ENCODE assay signal across 1 cellular context in the genomic region with DNA sequence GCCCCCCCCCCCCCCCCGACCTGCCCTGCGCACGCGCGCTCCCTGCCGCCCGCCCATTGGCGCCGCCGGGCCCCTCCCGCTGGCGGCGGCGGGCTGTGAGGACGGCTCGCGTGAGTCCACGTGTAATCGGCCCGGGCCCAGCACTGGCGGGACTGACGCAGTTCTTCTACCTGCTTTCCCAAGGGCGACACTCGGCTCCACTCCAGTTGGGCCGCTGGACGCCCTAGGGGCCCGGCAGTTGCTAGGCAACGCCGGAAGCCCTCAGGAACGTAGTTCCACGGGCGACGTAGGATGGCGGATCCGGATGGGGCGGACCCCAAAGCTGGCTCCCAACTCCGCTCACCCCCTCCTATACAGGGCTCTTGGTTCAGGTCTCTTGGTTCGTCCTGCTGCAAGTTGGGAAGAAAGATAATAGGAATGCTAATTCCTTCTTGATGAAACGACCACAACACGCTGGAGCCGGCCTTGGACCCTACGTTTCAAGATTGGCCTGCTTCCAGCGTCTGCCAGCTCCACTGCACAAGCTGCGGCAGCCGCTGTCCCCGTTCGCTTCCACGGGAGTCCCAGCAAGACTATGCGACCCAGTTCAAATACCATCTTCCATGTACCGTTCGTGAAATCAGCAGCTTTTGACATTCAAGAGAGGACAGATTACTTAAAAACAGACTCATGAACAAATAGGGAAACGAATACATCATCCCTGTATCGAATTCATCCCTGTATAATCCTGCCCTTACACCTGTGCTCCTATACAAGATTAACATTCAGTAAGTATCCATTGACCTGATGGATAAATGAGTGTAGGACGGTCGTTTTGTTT.
TF ChIP-seq lines count a peak whose summit lies in the region.

No MANE protein-coding gene starts in this region.

TF ChIP-seq in K562, 482 proteins besides CTCF, POLR2A, EP300 and RAD21 (continued from another document and continues in another):
- TF ChIP-seq ZNF263 (CRISPR knock-in tag; IDR thresholded peaks at IDR 0.05; ENCODE audit: borderline replicate concordance), result no peak; the same call in 1 of the 2 replicates
- TF ChIP-seq, protein P1, sequence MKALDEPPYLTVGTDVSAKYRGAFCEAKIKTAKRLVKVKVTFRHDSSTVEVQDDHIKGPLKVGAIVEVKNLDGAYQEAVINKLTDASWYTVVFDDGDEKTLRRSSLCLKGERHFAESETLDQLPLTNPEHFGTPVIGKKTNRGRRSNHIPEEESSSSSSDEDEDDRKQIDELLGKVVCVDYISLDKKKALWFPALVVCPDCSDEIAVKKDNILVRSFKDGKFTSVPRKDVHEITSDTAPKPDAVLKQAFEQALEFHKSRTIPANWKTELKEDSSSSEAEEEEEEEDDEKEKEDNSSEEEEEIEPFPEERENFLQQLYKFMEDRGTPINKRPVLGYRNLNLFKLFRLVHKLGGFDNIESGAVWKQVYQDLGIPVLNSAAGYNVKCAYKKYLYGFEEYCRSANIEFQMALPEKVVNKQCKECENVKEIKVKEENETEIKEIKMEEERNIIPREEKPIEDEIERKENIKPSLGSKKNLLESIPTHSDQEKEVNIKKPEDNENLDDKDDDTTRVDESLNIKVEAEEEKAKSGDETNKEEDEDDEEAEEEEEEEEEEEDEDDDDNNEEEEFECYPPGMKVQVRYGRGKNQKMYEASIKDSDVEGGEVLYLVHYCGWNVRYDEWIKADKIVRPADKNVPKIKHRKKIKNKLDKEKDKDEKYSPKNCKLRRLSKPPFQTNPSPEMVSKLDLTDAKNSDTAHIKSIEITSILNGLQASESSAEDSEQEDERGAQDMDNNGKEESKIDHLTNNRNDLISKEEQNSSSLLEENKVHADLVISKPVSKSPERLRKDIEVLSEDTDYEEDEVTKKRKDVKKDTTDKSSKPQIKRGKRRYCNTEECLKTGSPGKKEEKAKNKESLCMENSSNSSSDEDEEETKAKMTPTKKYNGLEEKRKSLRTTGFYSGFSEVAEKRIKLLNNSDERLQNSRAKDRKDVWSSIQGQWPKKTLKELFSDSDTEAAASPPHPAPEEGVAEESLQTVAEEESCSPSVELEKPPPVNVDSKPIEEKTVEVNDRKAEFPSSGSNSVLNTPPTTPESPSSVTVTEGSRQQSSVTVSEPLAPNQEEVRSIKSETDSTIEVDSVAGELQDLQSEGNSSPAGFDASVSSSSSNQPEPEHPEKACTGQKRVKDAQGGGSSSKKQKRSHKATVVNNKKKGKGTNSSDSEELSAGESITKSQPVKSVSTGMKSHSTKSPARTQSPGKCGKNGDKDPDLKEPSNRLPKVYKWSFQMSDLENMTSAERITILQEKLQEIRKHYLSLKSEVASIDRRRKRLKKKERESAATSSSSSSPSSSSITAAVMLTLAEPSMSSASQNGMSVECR (CRISPR knock-in tag; IDR thresholded peaks at IDR 0.05), result peak; percentile 93
- no peak for TF ChIP-seq MYBL2 (IDR thresholded peaks at IDR 0.05; ENCODE audit: low read depth)
- no peak for TF ChIP-seq MYBL2 (CRISPR knock-in tag; IDR thresholded peaks at IDR 0.05; ENCODE audit: borderline replicate concordance)
- no peak for TF ChIP-seq NR3C1 (CRISPR knock-in tag; IDR thresholded peaks at IDR 0.05)
- TF ChIP-seq ARID1B (IDR thresholded peaks at IDR 0.05), result no peak
- peak; percentile 86 for TF ChIP-seq RBFOX2 (IDR thresholded peaks at IDR 0.05; ENCODE audit: low read depth, low read length)
- TF ChIP-seq, protein P2, sequence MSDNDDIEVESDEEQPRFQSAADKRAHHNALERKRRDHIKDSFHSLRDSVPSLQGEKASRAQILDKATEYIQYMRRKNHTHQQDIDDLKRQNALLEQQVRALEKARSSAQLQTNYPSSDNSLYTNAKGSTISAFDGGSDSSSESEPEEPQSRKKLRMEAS (CRISPR knock-in tag; IDR thresholded peaks at IDR 0.05), result peak; percentile 89
- no peak for TF ChIP-seq HDAC3 (IDR thresholded peaks at IDR 0.05; ENCODE audit: borderline replicate concordance, partially characterized antibody)
- no peak for TF ChIP-seq HIVEP1 (CRISPR knock-in tag; IDR thresholded peaks at IDR 0.05)
- peak; percentile 90 for TF ChIP-seq L3MBTL2 (IDR thresholded peaks at IDR 0.05)
- TF ChIP-seq, protein P3, sequence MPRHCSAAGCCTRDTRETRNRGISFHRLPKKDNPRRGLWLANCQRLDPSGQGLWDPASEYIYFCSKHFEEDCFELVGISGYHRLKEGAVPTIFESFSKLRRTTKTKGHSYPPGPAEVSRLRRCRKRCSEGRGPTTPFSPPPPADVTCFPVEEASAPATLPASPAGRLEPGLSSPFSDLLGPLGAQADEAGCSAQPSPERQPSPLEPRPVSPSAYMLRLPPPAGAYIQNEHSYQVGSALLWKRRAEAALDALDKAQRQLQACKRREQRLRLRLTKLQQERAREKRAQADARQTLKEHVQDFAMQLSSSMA (CRISPR knock-in tag; IDR thresholded peaks at IDR 0.05), result 0 out of 2 replicates have a peak, but pooled peaks have one; percentile 37
- TF ChIP-seq PHF8 (IDR thresholded peaks at IDR 0.05; ENCODE audit: borderline replicate concordance, low read length), result peak; percentile 88
- TF ChIP-seq MEF2D (tag; conservative IDR thresholded peaks at IDR 0.05; ENCODE audit: low read depth), result no peak
- peak; percentile 92 for TF ChIP-seq GABPA (tag; conservative IDR thresholded peaks at IDR 0.05; ENCODE audit: low read depth)
- peak; percentile 51; the same call in 1 of the 2 replicates for TF ChIP-seq SP1 (CRISPR knock-in tag; IDR thresholded peaks at IDR 0.05)
- TF ChIP-seq ETV5 (CRISPR knock-in tag; IDR thresholded peaks at IDR 0.05; ENCODE audit: low read depth), result peak; percentile 77
- TF ChIP-seq EP400 (IDR thresholded peaks at IDR 0.05), result peak; percentile 92
- TF ChIP-seq, protein P4, sequence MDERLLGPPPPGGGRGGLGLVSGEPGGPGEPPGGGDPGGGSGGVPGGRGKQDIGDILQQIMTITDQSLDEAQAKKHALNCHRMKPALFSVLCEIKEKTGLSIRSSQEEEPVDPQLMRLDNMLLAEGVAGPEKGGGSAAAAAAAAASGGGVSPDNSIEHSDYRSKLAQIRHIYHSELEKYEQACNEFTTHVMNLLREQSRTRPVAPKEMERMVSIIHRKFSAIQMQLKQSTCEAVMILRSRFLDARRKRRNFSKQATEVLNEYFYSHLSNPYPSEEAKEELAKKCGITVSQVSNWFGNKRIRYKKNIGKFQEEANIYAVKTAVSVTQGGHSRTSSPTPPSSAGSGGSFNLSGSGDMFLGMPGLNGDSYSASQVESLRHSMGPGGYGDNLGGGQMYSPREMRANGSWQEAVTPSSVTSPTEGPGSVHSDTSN (CRISPR knock-in tag; IDR thresholded peaks at IDR 0.05; ENCODE audit: low read depth), result no peak
- TF ChIP-seq, protein P4 (tag; conservative IDR thresholded peaks at IDR 0.05; ENCODE audit: low read depth), result no peak
- TF ChIP-seq, protein P5, sequence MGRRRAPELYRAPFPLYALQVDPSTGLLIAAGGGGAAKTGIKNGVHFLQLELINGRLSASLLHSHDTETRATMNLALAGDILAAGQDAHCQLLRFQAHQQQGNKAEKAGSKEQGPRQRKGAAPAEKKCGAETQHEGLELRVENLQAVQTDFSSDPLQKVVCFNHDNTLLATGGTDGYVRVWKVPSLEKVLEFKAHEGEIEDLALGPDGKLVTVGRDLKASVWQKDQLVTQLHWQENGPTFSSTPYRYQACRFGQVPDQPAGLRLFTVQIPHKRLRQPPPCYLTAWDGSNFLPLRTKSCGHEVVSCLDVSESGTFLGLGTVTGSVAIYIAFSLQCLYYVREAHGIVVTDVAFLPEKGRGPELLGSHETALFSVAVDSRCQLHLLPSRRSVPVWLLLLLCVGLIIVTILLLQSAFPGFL (CRISPR knock-in tag; IDR thresholded peaks at IDR 0.05), result no peak
- peak; percentile 36; the same call in 1 of the 2 replicates for TF ChIP-seq SMARCE1 (IDR thresholded peaks at IDR 0.05)
- TF ChIP-seq ZNF431 (CRISPR knock-in tag; IDR thresholded peaks at IDR 0.05), result no peak
- peak; percentile 96 for TF ChIP-seq BHLHE40 (IDR thresholded peaks at IDR 0.05; ENCODE audit: low read length)
- no peak for TF ChIP-seq RUNX1 (IDR thresholded peaks at IDR 0.05; ENCODE audit: low read depth)
- TF ChIP-seq, protein P6, sequence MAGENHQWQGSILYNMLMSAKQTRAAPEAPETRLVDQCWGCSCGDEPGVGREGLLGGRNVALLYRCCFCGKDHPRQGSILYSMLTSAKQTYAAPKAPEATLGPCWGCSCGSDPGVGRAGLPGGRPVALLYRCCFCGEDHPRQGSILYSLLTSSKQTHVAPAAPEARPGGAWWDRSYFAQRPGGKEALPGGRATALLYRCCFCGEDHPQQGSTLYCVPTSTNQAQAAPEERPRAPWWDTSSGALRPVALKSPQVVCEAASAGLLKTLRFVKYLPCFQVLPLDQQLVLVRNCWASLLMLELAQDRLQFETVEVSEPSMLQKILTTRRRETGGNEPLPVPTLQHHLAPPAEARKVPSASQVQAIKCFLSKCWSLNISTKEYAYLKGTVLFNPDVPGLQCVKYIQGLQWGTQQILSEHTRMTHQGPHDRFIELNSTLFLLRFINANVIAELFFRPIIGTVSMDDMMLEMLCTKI (IDR thresholded peaks at IDR 0.05; ENCODE audit: partially characterized antibody), result no peak
- no peak for TF ChIP-seq NCOA2 (IDR thresholded peaks at IDR 0.05; ENCODE audit: partially characterized antibody in 2 of 2)
- TF ChIP-seq DIDO1 (tag; IDR thresholded peaks at IDR 0.05; ENCODE audit: low read depth), result peak; percentile 20; the same call in 1 of the 2 replicates
- no peak for TF ChIP-seq ZFPM2 (CRISPR knock-in tag; IDR thresholded peaks at IDR 0.05)
- TF ChIP-seq HMGN3 (IDR thresholded peaks at IDR 0.05; ENCODE audit: borderline replicate concordance, extremely low read depth, insufficient read length, low read depth, low read length), result peak; percentile 69
- no peak for TF ChIP-seq NCOA6 (IDR thresholded peaks at IDR 0.05)
- TF ChIP-seq ZNF830 (CRISPR knock-in tag; IDR thresholded peaks at IDR 0.05), result no peak
- TF ChIP-seq, protein P7, sequence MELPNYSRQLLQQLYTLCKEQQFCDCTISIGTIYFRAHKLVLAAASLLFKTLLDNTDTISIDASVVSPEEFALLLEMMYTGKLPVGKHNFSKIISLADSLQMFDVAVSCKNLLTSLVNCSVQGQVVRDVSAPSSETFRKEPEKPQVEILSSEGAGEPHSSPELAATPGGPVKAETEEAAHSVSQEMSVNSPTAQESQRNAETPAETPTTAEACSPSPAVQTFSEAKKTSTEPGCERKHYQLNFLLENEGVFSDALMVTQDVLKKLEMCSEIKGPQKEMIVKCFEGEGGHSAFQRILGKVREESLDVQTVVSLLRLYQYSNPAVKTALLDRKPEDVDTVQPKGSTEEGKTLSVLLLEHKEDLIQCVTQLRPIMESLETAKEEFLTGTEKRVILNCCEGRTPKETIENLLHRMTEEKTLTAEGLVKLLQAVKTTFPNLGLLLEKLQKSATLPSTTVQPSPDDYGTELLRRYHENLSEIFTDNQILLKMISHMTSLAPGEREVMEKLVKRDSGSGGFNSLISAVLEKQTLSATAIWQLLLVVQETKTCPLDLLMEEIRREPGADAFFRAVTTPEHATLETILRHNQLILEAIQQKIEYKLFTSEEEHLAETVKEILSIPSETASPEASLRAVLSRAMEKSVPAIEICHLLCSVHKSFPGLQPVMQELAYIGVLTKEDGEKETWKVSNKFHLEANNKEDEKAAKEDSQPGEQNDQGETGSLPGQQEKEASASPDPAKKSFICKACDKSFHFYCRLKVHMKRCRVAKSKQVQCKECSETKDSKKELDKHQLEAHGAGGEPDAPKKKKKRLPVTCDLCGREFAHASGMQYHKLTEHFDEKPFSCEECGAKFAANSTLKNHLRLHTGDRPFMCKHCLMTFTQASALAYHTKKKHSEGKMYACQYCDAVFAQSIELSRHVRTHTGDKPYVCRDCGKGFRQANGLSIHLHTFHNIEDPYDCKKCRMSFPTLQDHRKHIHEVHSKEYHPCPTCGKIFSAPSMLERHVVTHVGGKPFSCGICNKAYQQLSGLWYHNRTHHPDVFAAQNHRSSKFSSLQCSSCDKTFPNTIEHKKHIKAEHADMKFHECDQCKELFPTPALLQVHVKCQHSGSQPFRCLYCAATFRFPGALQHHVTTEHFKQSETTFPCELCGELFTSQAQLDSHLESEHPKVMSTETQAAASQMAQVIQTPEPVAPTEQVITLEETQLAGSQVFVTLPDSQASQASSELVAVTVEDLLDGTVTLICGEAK (IDR thresholded peaks at IDR 0.05), result peak; percentile 86
- TF ChIP-seq, protein P7 (CRISPR knock-in tag; IDR thresholded peaks at IDR 0.05), result no peak
- TF ChIP-seq, protein P8, sequence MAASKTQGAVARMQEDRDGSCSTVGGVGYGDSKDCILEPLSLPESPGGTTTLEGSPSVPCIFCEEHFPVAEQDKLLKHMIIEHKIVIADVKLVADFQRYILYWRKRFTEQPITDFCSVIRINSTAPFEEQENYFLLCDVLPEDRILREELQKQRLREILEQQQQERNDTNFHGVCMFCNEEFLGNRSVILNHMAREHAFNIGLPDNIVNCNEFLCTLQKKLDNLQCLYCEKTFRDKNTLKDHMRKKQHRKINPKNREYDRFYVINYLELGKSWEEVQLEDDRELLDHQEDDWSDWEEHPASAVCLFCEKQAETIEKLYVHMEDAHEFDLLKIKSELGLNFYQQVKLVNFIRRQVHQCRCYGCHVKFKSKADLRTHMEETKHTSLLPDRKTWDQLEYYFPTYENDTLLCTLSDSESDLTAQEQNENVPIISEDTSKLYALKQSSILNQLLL (CRISPR knock-in tag; IDR thresholded peaks at IDR 0.05; ENCODE audit: borderline replicate concordance), result no peak
- no peak for TF ChIP-seq FOXM1 (IDR thresholded peaks at IDR 0.05; ENCODE audit: low read depth)
- no peak for TF ChIP-seq FOXM1 (CRISPR knock-in tag; IDR thresholded peaks at IDR 0.05; ENCODE audit: low read depth)
